15 cellular contexts compared by ENCODE assay signal in the genomic region with DNA sequence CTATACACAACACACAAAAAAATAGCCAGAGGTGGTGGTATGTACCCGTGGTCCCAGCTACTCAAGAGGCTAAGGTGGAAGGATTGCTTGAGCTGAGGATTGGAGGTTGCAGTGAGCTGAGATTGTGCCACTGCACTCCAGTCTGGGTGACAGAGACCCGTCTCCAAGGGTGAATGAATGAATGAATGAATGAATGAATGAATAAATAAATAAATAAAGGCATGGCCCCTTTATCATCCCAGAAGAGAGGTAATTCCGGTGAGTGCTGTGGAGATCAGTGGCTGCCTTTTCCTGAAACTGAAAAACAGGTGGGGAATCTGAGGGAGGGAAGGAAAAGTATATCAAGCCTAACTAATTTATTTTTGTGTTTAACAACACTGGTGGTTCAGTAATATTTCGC.
"Had no signal": no experiment of that assay in that cellular context is flagged by ENCODE, and none has a peak within 500 bp of the region (broad histone marks: within the 10 kb centered on the region; RNA-seq: fewer than 3 reads in every experiment).

No MANE protein-coding gene starts in this region.

- H3K4me3 ChIP-seq: adrenal gland, colonic mucosa, gastrocnemius medialis, heart right ventricle, mucosa of descending colon, sigmoid colon, thyroid gland had no signal

- H3K36me3 ChIP-seq: adrenal gland, colonic mucosa, gastrocnemius medialis, heart right ventricle, sigmoid colon, thyroid gland had no signal

- FAIRE-seq: islet of Langerhans, urothelium cell line had no signal

- H3K27me3 Mint-ChIP-seq: activated CD4-positive, alpha-beta T cell treated with anti-CD3 and anti-CD28 coated beads, Interleukin-2, amount 10 ng/mL, durations not matched to agents 24 days and 14 days had no signal

- H3K9me3 Mint-ChIP-seq: activated CD4-positive, alpha-beta T cell treated with anti-CD3 and anti-CD28 coated beads, Interleukin-2, amount 10 ng/mL, durations not matched to agents 24 days and 14 days; nephron progenitor cell; T-helper 2 cell treated with Interferon-gamma antibody and Interleukin-4, amounts not matched to agents 5 μg/mL and 100 μg/mL, for 36 hours had no signal

- DNase-seq: activated CD4-positive, alpha-beta T cell treated with anti-CD3 and anti-CD28 coated beads, Interleukin-2, amount 10 ng/mL, durations not matched to agents 24 days and 14 days; activated naive CD4-positive, alpha-beta T cell treated with Interleukin-2 at 50 U/mL for 16 hours; activated T-cell treated with anti-CD3 and anti-CD28 coated beads, Interleukin-2, amount 50 U/mL, for 1 hour; adrenal gland; colonic mucosa; gastrocnemius medialis; heart right ventricle; mucosa of descending colon; nephron progenitor cell; sigmoid colon; stimulated activated CD4-positive, alpha-beta T cell treated with anti-CD3 and anti-CD28 coated beads, Interleukin-2, amount 100 ng/mL, for 24 hours; thyroid gland had no signal

- H3K27me3 ChIP-seq: adrenal gland, colonic mucosa, gastrocnemius medialis, heart right ventricle, sigmoid colon, thyroid gland had no signal

- H3K9me3 ChIP-seq: adrenal gland, colonic mucosa, gastrocnemius medialis, heart right ventricle, mucosa of descending colon, sigmoid colon, thyroid gland had no signal

- H3K27ac Mint-ChIP-seq: nephron progenitor cell; T-helper 2 cell treated with Interferon-gamma antibody and Interleukin-4, amounts not matched to agents 5 μg/mL and 100 μg/mL, for 36 hours had no signal

- H3K4me3 Mint-ChIP-seq: nephron progenitor cell had no signal

- H3K27ac ChIP-seq: adrenal gland, colonic mucosa, gastrocnemius medialis, heart right ventricle, sigmoid colon, thyroid gland had no signal

- ATAC-seq: gastrocnemius medialis, heart right ventricle, mucosa of descending colon had no signal

- H3K4me1 ChIP-seq: colonic mucosa had no signal
